Comparison of ENCODE assay signal across 19 cellular contexts in the genomic region with DNA sequence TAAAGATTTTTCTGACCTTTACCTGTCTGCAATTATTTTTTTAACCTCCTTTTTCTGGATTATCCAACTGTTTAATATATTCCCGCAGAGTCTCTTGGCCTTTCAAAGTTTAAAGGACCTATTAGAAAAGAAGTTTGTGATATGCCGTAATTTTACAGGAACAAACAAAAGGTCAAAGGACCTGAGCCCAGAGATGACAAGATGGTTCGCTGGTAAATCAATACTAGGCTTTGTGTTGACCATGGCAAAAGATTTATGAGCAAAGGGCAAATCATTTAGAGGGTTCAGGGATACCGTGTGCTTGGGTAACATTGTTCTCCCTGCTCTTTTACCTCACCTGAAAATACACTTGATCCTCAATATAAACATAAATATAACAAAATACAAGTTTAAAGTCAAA.
"Had no signal": no experiment of that assay in that cellular context is flagged by ENCODE, and none has a peak within 500 bp of the region (broad histone marks: within the 10 kb centered on the region; RNA-seq: fewer than 3 reads in every experiment).

No MANE protein-coding gene starts in this region.

- H3K9ac ChIP-seq: neural progenitor cell had no signal

- H3K4me1 ChIP-seq: neural progenitor cell, thyroid gland, uterus had no signal

- H3K27ac ChIP-seq: heart right ventricle, neural progenitor cell, ovary, suprapubic skin, thyroid gland, upper lobe of left lung, uterus had no signal

- H3K36me3 ChIP-seq: heart right ventricle, neural progenitor cell, ovary, suprapubic skin, thyroid gland, upper lobe of left lung, uterus had no signal

- H3K4me3 ChIP-seq: heart right ventricle, mucosa of descending colon, neural progenitor cell, ovary, smooth muscle cell, suprapubic skin, thyroid gland, upper lobe of left lung, uterus had no signal

- H3K9me3 Mint-ChIP-seq: neural progenitor cell had no signal

- H3K9me3 ChIP-seq: heart right ventricle, mucosa of descending colon, ovary, suprapubic skin, thyroid gland, upper lobe of left lung, uterus had no signal

- H3K27ac Mint-ChIP-seq: immature natural killer cell; naive thymus-derived CD8-positive, alpha-beta T cell; neural progenitor cell had no signal

- H3K4me1 Mint-ChIP-seq: immature natural killer cell had no signal

- H3K4me2 ChIP-seq: neural progenitor cell, smooth muscle cell had no signal

- ATAC-seq: esophagus mucosa; heart right ventricle; left ventricle myocardium superior; mucosa of descending colon; naive thymus-derived CD8-positive, alpha-beta T cell; right cardiac atrium had no signal

- H3K27me3 Mint-ChIP-seq: naive thymus-derived CD8-positive, alpha-beta T cell had no signal

- H3K36me3 Mint-ChIP-seq: immature natural killer cell; naive thymus-derived CD8-positive, alpha-beta T cell had no signal

- H3K4me3 Mint-ChIP-seq: immature natural killer cell; naive thymus-derived CD8-positive, alpha-beta T cell; neural progenitor cell had no signal

- H3K27me3 ChIP-seq: heart right ventricle, neural progenitor cell, ovary, suprapubic skin, thyroid gland, upper lobe of left lung, uterus had no signal

- H2AFZ ChIP-seq: neural progenitor cell had no signal

- DNase-seq: effector memory CD4-positive, alpha-beta T cell; heart right ventricle; immature natural killer cell; left ventricle myocardium superior; mammary epithelial cell; mucosa of descending colon; naive thymus-derived CD8-positive, alpha-beta T cell; nucleus accumbens; ovary; right cardiac atrium; stimulated activated CD4-positive, alpha-beta T cell treated with anti-CD3 and anti-CD28 coated beads, Interleukin-2, amount 100 ng/mL, for 48 hours; stimulated activated naive CD4-positive, alpha-beta T cell treated with Interleukin-2 at 50 U/mL for 16 hours; thyroid gland; upper lobe of left lung; uterus had no signal
